In genomic region chr2:237636578-237636977, GRCh38 we compare ENCODE assay signal across 22 cellular contexts. TPM values are rescaled to one million over a fixed set of nuclear protein-coding genes. Genes with fewer than 3 reads are reported as not detected.
DNase-seq lines count a peak whose midpoint lies in the region; ATAC-seq, FAIRE-seq and TF ChIP-seq lines count a peak whose summit lies in the region.
"Had no signal": no experiment of that assay in that cellular context is flagged by ENCODE, and none has a peak within 500 bp of the region (broad histone marks: within the 10 kb centered on the region; RNA-seq: fewer than 3 reads in every experiment).

No MANE protein-coding gene starts in this region.

- no peaks in the 10 kb centered on the region for H3K27me3 Mint-ChIP-seq in astrocyte (ENCODE audit: low read depth, unreplicated experiment)
- peaks cover 0 to 20% (median 0%) of the 10 kb centered on the region in 5 donors for H3K27me3 Mint-ChIP-seq in naive thymus-derived CD4-positive, alpha-beta T cell
- no peaks in the 10 kb centered on the region for H3K27me3 Mint-ChIP-seq in activated naive CD4-positive, alpha-beta T cell treated with anti-CD3 and anti-CD28 coated beads for 36 hours (ENCODE audit: low read depth)
- H3K27me3 Mint-ChIP-seq in type B pancreatic cell = no peaks in the 10 kb centered on the region

- peaks cover 4% of the 10 kb centered on the region for H3K9me3 Mint-ChIP-seq in astrocyte (ENCODE audit: unreplicated experiment)
- H3K9me3 Mint-ChIP-seq in naive thymus-derived CD4-positive, alpha-beta T cell = peaks cover 0 to 14% (median 5%) of the 10 kb centered on the region in 11 donors
- H3K9me3 Mint-ChIP-seq in activated naive CD4-positive, alpha-beta T cell treated with anti-CD3 and anti-CD28 coated beads for 36 hours = peaks cover 4% of the 10 kb centered on the region
- peaks cover 22% of the 10 kb centered on the region for H3K9me3 Mint-ChIP-seq in type B pancreatic cell

- ATAC-seq in naive thymus-derived CD4-positive, alpha-beta T cell = peak; percentile 31
- ATAC-seq: CD8-positive, alpha-beta T cell; Panc1 had no signal

- H3K36me3 ChIP-seq in BLaER1 treated with 17β-estradiol and CSF1 and Interleukin-3, amounts not matched to agents 10 nM and 100 nM = peaks cover 21 to 72% (median 48%) of the 10 kb centered on the region in 11 experiments
- H3K36me3 ChIP-seq in astrocyte (ENCODE audit: insufficient read depth, low read length) = no peaks in the 10 kb centered on the region
- H3K36me3 ChIP-seq in naive thymus-derived CD4-positive, alpha-beta T cell (ENCODE audit: control insufficient read depth in 2 of 3, insufficient read depth in 3 of 3, low read length in 3 of 3) = no peaks in the 10 kb centered on the region
- no peaks in the 10 kb centered on the region for H3K36me3 ChIP-seq in vagina

- no peak overlapping the region for H2AFZ ChIP-seq in astrocyte (ENCODE audit: low read depth, low read length)

- TF ChIP-seq POLR2A in vagina (IDR thresholded peaks at IDR 0.05) = no peak

- H3K4me1 ChIP-seq in BLaER1 treated with 17β-estradiol and CSF1 and Interleukin-3, amounts not matched to agents 10 nM and 100 nM = peaks cover 10 to 65% (median 45%) of the 10 kb centered on the region in 10 experiments
- H3K4me1 ChIP-seq in astrocyte (ENCODE audit: insufficient read depth, low read length) = no peaks in the 10 kb centered on the region
- H3K4me1 ChIP-seq in naive thymus-derived CD4-positive, alpha-beta T cell (ENCODE audit: control insufficient read depth in 2 of 2, insufficient read depth in 2 of 2, low read length in 2 of 2) = no peaks in the 10 kb centered on the region
- no peaks in the 10 kb centered on the region for H3K4me1 ChIP-seq in vagina

- H3K27me3 ChIP-seq in BLaER1 treated with 17β-estradiol and CSF1 and Interleukin-3, amounts not matched to agents 10 nM and 100 nM = no peaks in the 10 kb centered on the region
- H3K27me3 ChIP-seq in astrocyte (ENCODE audit: insufficient read depth, low read length) = no peaks in the 10 kb centered on the region
- H3K27me3 ChIP-seq in naive thymus-derived CD4-positive, alpha-beta T cell (ENCODE audit: control insufficient read depth in 2 of 2, insufficient read depth in 2 of 2, low read length in 2 of 2) = no peaks in the 10 kb centered on the region
- H3K27me3 ChIP-seq in vagina = no peaks in the 10 kb centered on the region

- H3K4me1 Mint-ChIP-seq in astrocyte (ENCODE audit: low read depth, unreplicated experiment) (peaks cover 18% of the 10 kb centered on the region), type B pancreatic cell (ENCODE audit: unreplicated experiment) (no peaks in the 10 kb centered on the region)
- peaks cover 0 to 10% (median 6%) of the 10 kb centered on the region in 7 donors for H3K4me1 Mint-ChIP-seq in naive thymus-derived CD4-positive, alpha-beta T cell
- peaks cover 6% of the 10 kb centered on the region for H3K4me1 Mint-ChIP-seq in activated naive CD4-positive, alpha-beta T cell treated with anti-CD3 and anti-CD28 coated beads for 36 hours (ENCODE audit: low read depth)

- H3K36me3 Mint-ChIP-seq in astrocyte (ENCODE audit: low read depth, unreplicated experiment) (peaks cover 11% of the 10 kb centered on the region), type B pancreatic cell (peaks cover 29% of the 10 kb centered on the region)
- peaks cover 2 to 26% (median 13%) of the 10 kb centered on the region in 5 donors for H3K36me3 Mint-ChIP-seq in naive thymus-derived CD4-positive, alpha-beta T cell
- peaks cover 6% of the 10 kb centered on the region for H3K36me3 Mint-ChIP-seq in activated naive CD4-positive, alpha-beta T cell treated with anti-CD3 and anti-CD28 coated beads for 36 hours (ENCODE audit: low read depth)

- TF ChIP-seq CTCF in astrocyte (IDR thresholded peaks at IDR 0.05; ENCODE audit: insufficient read depth, low read depth, low read length) = no peak
- no peak for TF ChIP-seq CTCF in vagina (IDR thresholded peaks at IDR 0.05)
- TF ChIP-seq CTCF in type B pancreatic cell (conservative IDR thresholded peaks at IDR 0.05) = no peak

- H3K4me3 ChIP-seq in BLaER1 treated with 17β-estradiol and CSF1 and Interleukin-3, amounts not matched to agents 10 nM and 100 nM = no peak overlapping the region
- no peak overlapping the region for H3K4me3 ChIP-seq in astrocyte (ENCODE audit: insufficient read depth, low read depth, low read length)
- no peak overlapping the region for H3K4me3 ChIP-seq in naive thymus-derived CD4-positive, alpha-beta T cell (ENCODE audit: low read length)
- no peak overlapping the region for H3K4me3 ChIP-seq in vagina

- CTCF ChIA-PET in naive thymus-derived CD4-positive, alpha-beta T cell (lab: Charles Lee) = no interaction called here
- CTCF ChIA-PET in activated naive CD4-positive, alpha-beta T cell treated with anti-CD3 and anti-CD28 coated beads for 36 hours (lab: Charles Lee) = interaction anchor here (0.6 kb wide), 1 partner anchor 637 kb away, joined by 3 read pairs; no protein-coding TSS in a partner anchor

- peak overlapping the region in 9 of 11 experiments; percentile 20 to 84 (median 47); a peak in 13 of 22 replicates for H3K4me2 ChIP-seq in BLaER1 treated with 17β-estradiol and CSF1 and Interleukin-3, amounts not matched to agents 10 nM and 100 nM
- H3K4me2 ChIP-seq in astrocyte (ENCODE audit: low read length) = no peak overlapping the region
- H3K4me2 ChIP-seq: KMS-11 had no signal

- intact Hi-C loops in naive thymus-derived CD4-positive, alpha-beta T cell (cut with micrococcal nuclease) = no loop called here
- intact Hi-C loops in vagina (cut with DNase I) = no loop called here
- intact Hi-C loops in activated naive CD4-positive, alpha-beta T cell treated with anti-CD3 and anti-CD28 coated beads for 36 hours (cut with micrococcal nuclease) = no loop called here

- POLR2A ChIA-PET in naive thymus-derived CD4-positive, alpha-beta T cell (lab: Charles Lee) = no interaction called here

- H3K9me3 ChIP-seq in BLaER1 treated with 17β-estradiol and CSF1 and Interleukin-3, amounts not matched to agents 10 nM and 100 nM (replicated peaks in 1 of 11) = peaks cover 17 to 48% (median 32%) of the 10 kb centered on the region in 11 experiments
- H3K9me3 ChIP-seq in astrocyte (ENCODE audit: insufficient read depth, low read depth, low read length) = no peaks in the 10 kb centered on the region
- H3K9me3 ChIP-seq in naive thymus-derived CD4-positive, alpha-beta T cell (ENCODE audit: control insufficient read depth in 2 of 3, low read length in 3 of 3) = no peaks in the 10 kb centered on the region
- no peaks in the 10 kb centered on the region for H3K9me3 ChIP-seq in vagina

- H3K4me3 Mint-ChIP-seq in astrocyte (ENCODE audit: unreplicated experiment) (no peak overlapping the region), type B pancreatic cell (no peak overlapping the region)
- peak overlapping the region in 1 of 10 donors; percentile 14 for H3K4me3 Mint-ChIP-seq in naive thymus-derived CD4-positive, alpha-beta T cell
- H3K4me3 Mint-ChIP-seq in activated naive CD4-positive, alpha-beta T cell treated with anti-CD3 and anti-CD28 coated beads for 36 hours = no peak overlapping the region
- H3K4me3 Mint-ChIP-seq: CD8-positive, alpha-beta T cell had no signal

- no peak overlapping the region for H3K27ac ChIP-seq in BLaER1 treated with 17β-estradiol and CSF1 and Interleukin-3, amounts not matched to agents 10 nM and 100 nM
- no peak overlapping the region for H3K27ac ChIP-seq in astrocyte (ENCODE audit: low read depth, low read length)
- H3K27ac ChIP-seq in naive thymus-derived CD4-positive, alpha-beta T cell (ENCODE audit: low read depth, low read length) = no peak overlapping the region
- H3K27ac ChIP-seq in vagina = no peak overlapping the region
- H3K27ac ChIP-seq: KMS-11 had no signal

- DNase-seq in astrocyte (ENCODE audit: low read depth) (no peak), vagina (ENCODE audit: extremely low spot score in 2 of 2) (no peak), type B pancreatic cell (ENCODE audit: extremely low spot score, unreplicated experiment) (no peak)
- no peak for DNase-seq in naive thymus-derived CD4-positive, alpha-beta T cell
- DNase-seq in stimulated activated CD8-positive, alpha-beta memory T cell treated with anti-CD3 and anti-CD28 coated beads, Interleukin-4, amount 100 ng/mL, for 48 hours = peak; percentile 22
- DNase-seq in activated naive CD4-positive, alpha-beta T cell treated with anti-CD3 and anti-CD28 coated beads for 36 hours = no peak
- DNase-seq: C1 segment of cervical spinal cord; Calu3; CD8-positive, alpha-beta T cell; DMS153; IMR-90; NCI-H1092 treated with DMSO at 0.1 percent for 48 hours; NCI-H2029 treated with DMSO at 0.1 percent for 48 hours; NCI-H345; NCI-H524; NCI-H82 had no signal

- H3K9ac ChIP-seq in BLaER1 treated with 17β-estradiol and CSF1 and Interleukin-3, amounts not matched to agents 10 nM and 100 nM = no peak overlapping the region
- H3K9ac ChIP-seq in astrocyte (ENCODE audit: low read length) = no peak overlapping the region
- H3K9ac ChIP-seq: KMS-11 had no signal

- peaks cover 47% of the 10 kb centered on the region for H3K79me2 ChIP-seq in astrocyte (ENCODE audit: insufficient read depth, low read length)

- H4K20me1 ChIP-seq in BLaER1 treated with 17β-estradiol and CSF1 and Interleukin-3, amounts not matched to agents 10 nM and 100 nM = peaks cover 0 to 24% (median 8%) of the 10 kb centered on the region in 11 experiments; a peak in 12 of 22 replicates
- H4K20me1 ChIP-seq in astrocyte (ENCODE audit: insufficient read depth, low read length) = peaks cover 43% of the 10 kb centered on the region

- peak; percentile 9 for FAIRE-seq in astrocyte (lab: Jason Lieb, UNC)
- FAIRE-seq: GM12891, H54 had no signal

- H3K27ac Mint-ChIP-seq in astrocyte (ENCODE audit: unreplicated experiment) = no peak overlapping the region
- H3K27ac Mint-ChIP-seq in naive thymus-derived CD4-positive, alpha-beta T cell = peak overlapping the region in 3 of 9 donors; percentile 3 to 59 (median 23)
- no peak overlapping the region for H3K27ac Mint-ChIP-seq in activated naive CD4-positive, alpha-beta T cell treated with anti-CD3 and anti-CD28 coated beads for 36 hours
- H3K27ac Mint-ChIP-seq in type B pancreatic cell = no peak overlapping the region
- H3K27ac Mint-ChIP-seq: CD8-positive, alpha-beta T cell had no signal

RNA-seq across cellular contexts. Expression of gene LRRFIP1, which starts 9.2 kb away (rescaled TPM):
- total RNA-seq in astrocyte (83.3 and 84.1 TPM in 2 replicates), vagina (132 TPM), type B pancreatic cell (ENCODE audit: low replicate concordance) (53.8 and 73.2 TPM in 2 replicates)
- 100 to 1,000 TPM in 4 of 5 experiments, 10 to 100 TPM in 1; 96.3 to 257 (median 114) TPM for total RNA-seq in naive thymus-derived CD4-positive, alpha-beta T cell
- polyA plus RNA-seq in naive thymus-derived CD4-positive, alpha-beta T cell = 10 to 100 TPM; 82.2 to 94.0 TPM
- 100 to 1,000 TPM; 154 to 155 TPM for total RNA-seq in activated naive CD4-positive, alpha-beta T cell treated with anti-CD3 and anti-CD28 coated beads for 36 hours

RNA-seq across cellular contexts. Expression of gene RAB17, which starts 46.0 kb away (rescaled TPM):
- total RNA-seq in astrocyte (0.34 and 1.4 TPM in 2 replicates), vagina (not detected), type B pancreatic cell (ENCODE audit: low replicate concordance) (18.4 and 21.6 TPM in 2 replicates)
- total RNA-seq in naive thymus-derived CD4-positive, alpha-beta T cell = not detected
- polyA plus RNA-seq in naive thymus-derived CD4-positive, alpha-beta T cell = not detected
- not detected for total RNA-seq in activated naive CD4-positive, alpha-beta T cell treated with anti-CD3 and anti-CD28 coated beads for 36 hours
- total RNA-seq: CD8-positive, alpha-beta T cell; G401; IMR-90 had no signal
